ENCODE assay signal across 21 cellular contexts in the genomic region with DNA sequence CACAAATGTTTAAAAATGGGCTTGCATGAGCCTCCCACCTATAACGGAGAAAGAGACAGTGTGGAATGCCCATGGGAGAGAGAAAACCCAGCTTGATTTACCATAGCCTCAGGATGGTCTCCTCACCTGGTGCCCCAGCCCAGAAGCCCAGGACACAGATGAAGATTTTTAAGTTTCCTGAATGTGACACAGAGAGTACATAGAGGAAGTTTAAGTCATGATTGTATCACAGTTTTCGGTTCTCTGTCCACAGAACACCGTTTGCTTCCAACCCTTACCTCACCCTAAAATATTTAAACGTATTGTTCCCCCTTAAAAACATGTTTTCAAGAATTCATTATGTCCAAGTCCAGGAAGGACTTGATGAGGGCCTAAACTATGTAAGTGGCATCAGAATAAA. TPM values are rescaled to one million over a fixed set of nuclear protein-coding genes. Genes with fewer than 3 reads are reported as not detected.
"Had no signal": no experiment of that assay in that cellular context is flagged by ENCODE, and none has a peak within 500 bp of the region (broad histone marks: within the 10 kb centered on the region; RNA-seq: fewer than 3 reads in every experiment).

No MANE protein-coding gene starts in this region.

- H3K9me3 ChIP-seq: esophagus squamous epithelium, heart right ventricle, left lung, spleen, tibial artery had no signal

- H3K4me3 Mint-ChIP-seq: dendritic cell treated with granulocyte-macrophage colony-stimulating factor and Interleukin-4, amounts not matched to agents 40 ng/mL and 50 ng/mL, for 4 days; mesothelial cell of epicardium; nephron progenitor cell; stimulated activated memory B cell treated with anti-CD40 and anti-IgM and Interleukin-4, amounts not matched to agents 10 μg/mL and 1 μg/mL and 100 μg/mL, for 72 hours had no signal

- H3K27ac Mint-ChIP-seq: dendritic cell treated with granulocyte-macrophage colony-stimulating factor and Interleukin-4, amounts not matched to agents 40 ng/mL and 50 ng/mL, for 4 days; mesothelial cell of epicardium; nephron progenitor cell; stimulated activated memory B cell treated with anti-CD40 and anti-IgM and Interleukin-4, amounts not matched to agents 10 μg/mL and 1 μg/mL and 100 μg/mL, for 72 hours had no signal

- H3K27me3 Mint-ChIP-seq: dendritic cell treated with granulocyte-macrophage colony-stimulating factor and Interleukin-4, amounts not matched to agents 40 ng/mL and 50 ng/mL, for 4 days; stimulated activated memory B cell treated with anti-CD40 and anti-IgM and Interleukin-4, amounts not matched to agents 10 μg/mL and 1 μg/mL and 100 μg/mL, for 72 hours had no signal

- H3K36me3 Mint-ChIP-seq: mesothelial cell of epicardium; stimulated activated memory B cell treated with anti-CD40 and anti-IgM and Interleukin-4, amounts not matched to agents 10 μg/mL and 1 μg/mL and 100 μg/mL, for 72 hours had no signal

- ATAC-seq: heart right ventricle; left lung; Right ventricle myocardium inferior; stimulated activated memory B cell treated with anti-CD40 and anti-IgM and Interleukin-4, amounts not matched to agents 10 μg/mL and 1 μg/mL and 100 μg/mL, for 72 hours had no signal

- H3K4me1 Mint-ChIP-seq: mesothelial cell of epicardium; stimulated activated memory B cell treated with anti-CD40 and anti-IgM and Interleukin-4, amounts not matched to agents 10 μg/mL and 1 μg/mL and 100 μg/mL, for 72 hours had no signal

- H3K9me3 Mint-ChIP-seq: dendritic cell treated with granulocyte-macrophage colony-stimulating factor and Interleukin-4, amounts not matched to agents 40 ng/mL and 50 ng/mL, for 4 days; mesothelial cell of epicardium; nephron progenitor cell; stimulated activated memory B cell treated with anti-CD40 and anti-IgM and Interleukin-4, amounts not matched to agents 10 μg/mL and 1 μg/mL and 100 μg/mL, for 72 hours had no signal

- DNase-seq: activated CD4-positive, alpha-beta T cell treated with anti-CD3 and anti-CD28 coated beads, Interleukin-2, amount 50 U/mL, for 48 hours; activated CD4-positive, CD25-positive, alpha-beta regulatory T cell; activated CD8-positive, alpha-beta memory T cell treated with anti-CD3 and anti-CD28 coated beads, Interleukin-2, amount 50 U/mL, for 48 hours; activated effector memory CD4-positive, alpha-beta T cell treated with Interleukin-2 at 50 U/mL for 16 hours; effector memory CD4-positive, alpha-beta T cell; esophagus squamous epithelium; heart right ventricle; left lung; nephron progenitor cell; nucleus accumbens; posterior cingulate gyrus; spleen; stimulated activated CD4-positive, alpha-beta T cell treated with anti-CD3 and anti-CD28 coated beads, Interleukin-4, amount 100 ng/mL, for 4 hours; T-helper 9 cell; tibial artery had no signal

- H3K27ac ChIP-seq: esophagus squamous epithelium, heart right ventricle, left lung, spleen, tibial artery had no signal

- H3K4me1 ChIP-seq: esophagus squamous epithelium, heart right ventricle, left lung, spleen, tibial artery had no signal

- H3K36me3 ChIP-seq: esophagus squamous epithelium, heart right ventricle, left lung, spleen, tibial artery had no signal

- H3K4me3 ChIP-seq: esophagus squamous epithelium, heart right ventricle, left lung, spleen, tibial artery had no signal

- H3K27me3 ChIP-seq: esophagus squamous epithelium, heart right ventricle, left lung, spleen, tibial artery had no signal

RNA-seq across cellular contexts. Expression of a gene that starts 56.2 kb away (rescaled TPM):
- total RNA-seq: bronchial epithelial cell, lung microvascular endothelial cell, Right ventricle myocardium inferior had no signal
